ENCODE assay signal across 8 cellular contexts in genomic region chr12:22624908-22625646, GRCh38.
A peak's percentile ranks its signal among the peaks of the same experiment; 100 is the strongest.
DNase-seq lines count a peak whose midpoint lies in the region; ATAC-seq and TF ChIP-seq lines count a peak whose summit lies in the region.

TSS of gene ETNK1 (plus strand) at chr12:22625171. CDS start at chr12:22625431, 260 bp downstream.

- no peaks in the 10 kb centered on the region for H3K27me3 ChIP-seq in layer of hippocampus (ENCODE audit: control insufficient read depth, insufficient read depth, low read length)

- no peak for TF ChIP-seq CTCF in AG10803 (conservative IDR thresholded peaks at IDR 0.05; ENCODE audit: low read length)

- H3K4me3 ChIP-seq in AG10803 (ENCODE audit: low read length): peak within 1 kb of the TSS; percentile 99

- ATAC-seq in GM19025 (IDR thresholded peaks at IDR 0.05; ENCODE audit: low read depth, unreplicated experiment) (peak; percentile 98), HG03342 (IDR thresholded peaks at IDR 0.05; ENCODE audit: unreplicated experiment) (peak; percentile 96)

- DNase-seq in AG10803 (ENCODE audit: low read depth): peak; percentile 89
- DNase-seq in NCI-H446 (lab: John Stamatoyannopoulos, UW): peak; percentile 73 to 90
- peak; percentile 77 to 80 for DNase-seq in activated CD4-positive, alpha-beta T cell treated with anti-CD3 and anti-CD28 coated beads for 4 hours
- peak; percentile 74 to 84 for DNase-seq in stimulated activated CD4-positive, alpha-beta T cell treated with anti-CD3 and anti-CD28 coated beads, Interleukin-1b, Interleukin-23, amount 100 ng/mL, for 4 hours (ENCODE audit: low read depth in 2 of 2)

- H3K27ac ChIP-seq in cingulate gyrus (ENCODE audit: low read depth, low read length): peak within 1 kb of the TSS; percentile 99
- peak within 1 kb of the TSS; percentile 94 for H3K27ac ChIP-seq in layer of hippocampus (ENCODE audit: low read depth, low read length)

Comparison
In these comparisons a context has a peak if more than half of its experiments do, and no peak if none do; other contexts are left out.
1. Peak in every context shown above with its lines: DNase-seq, ATAC-seq, H3K4me3 ChIP-seq and H3K27ac ChIP-seq.